8 cellular contexts compared by ENCODE assay signal in genomic region chr1:6359568-6360496, GRCh38. TPM values are rescaled to one million over a fixed set of nuclear protein-coding genes. Genes with fewer than 3 reads are reported as not detected.
DNase-seq lines count a peak whose midpoint lies in the region; ATAC-seq and TF ChIP-seq lines count a peak whose summit lies in the region.

No MANE protein-coding gene starts in this region.

- in situ Hi-C loops in IMR-90 (cut with MboI; ENCODE audit: low sequenced_read_pairs), result loop anchor here (5.0 kb wide), 1 partner anchor 42 kb away; no protein-coding TSS in a partner anchor

- H2AK9ac ChIP-seq in IMR-90 (replicated peaks; ENCODE audit: low read depth, low read length, poor library complexity), result peak overlapping the region; percentile 84

- H3K9ac ChIP-seq in IMR-90 (ENCODE audit: low read depth, low read length) (peak overlapping the region; percentile 34), neural cell (ENCODE audit: low read length) (peak overlapping the region; percentile 54)

- H3K4me2 ChIP-seq in IMR-90 (ENCODE audit: low read depth, low read length) (peak overlapping the region; percentile 25), neural cell (ENCODE audit: low read length) (no peak overlapping the region)

- TF ChIP-seq POLR2A in IMR-90 (IDR thresholded peaks at IDR 0.05; ENCODE audit: low read depth, low read length) (no peak), erythroblast (IDR thresholded peaks at IDR 0.05; ENCODE audit: low read length) (peak; percentile 76)

- H3K14ac ChIP-seq in IMR-90 (replicated peaks; ENCODE audit: low read depth, low read length), result 0 out of 2 replicates have a peak overlapping the region, but pooled peaks have one; percentile 36

- H3K23ac ChIP-seq in IMR-90 (ENCODE audit: low read depth, low read length), result no peak overlapping the region

- TF ChIP-seq RAD21 in IMR-90 (IDR thresholded peaks at IDR 0.05; ENCODE audit: low read length) (no peak), neural cell (conservative IDR thresholded peaks at IDR 0.05) (no peak)

- dilution Hi-C loops in IMR-90 (cut with HindIII; ENCODE audit: low sequenced_read_pairs, unreplicated experiment), result no loop called here

- H3K27me3 ChIP-seq in IMR-90 (ENCODE audit: control insufficient read depth, insufficient read depth, low read length) (no peaks in the 10 kb centered on the region), neural cell (ENCODE audit: insufficient read depth, low read depth, low read length) (no peaks in the 10 kb centered on the region), upper lobe of right lung (no peaks in the 10 kb centered on the region)

- intact Hi-C loops in IMR-90 (cut with micrococcal nuclease) (loop anchor here (2.0 to 5.0 kb wide), 2 partner anchors 53 to 77 kb away; no protein-coding TSS in a partner anchor), upper lobe of right lung (cut with DNase I) (loop anchor here (5.0 kb wide), 1 partner anchor 42 kb away; no protein-coding TSS in a partner anchor)

- peaks cover 18% of the 10 kb centered on the region for H3K9me1 ChIP-seq in IMR-90 (ENCODE audit: insufficient read depth, low read length)

- no peak overlapping the region; the same call in 1 of the 2 replicates for H3K56ac ChIP-seq in IMR-90 (ENCODE audit: extremely low read depth, insufficient read depth, low read length)

- peaks cover 18% of the 10 kb centered on the region for H3K79me2 ChIP-seq in neural cell (replicated peaks; ENCODE audit: insufficient read depth, low read length)

- H3K18ac ChIP-seq in IMR-90 (ENCODE audit: low read depth, low read length), result peak overlapping the region; percentile 40

- peak overlapping the region; percentile 12 to 66; a peak in 2 of 4 replicates for H4K8ac ChIP-seq in IMR-90 (ENCODE audit: low read depth in 2 of 2, low read length in 2 of 2)

- ATAC-seq in GM21423 (IDR thresholded peaks at IDR 0.05; ENCODE audit: unreplicated experiment) (peak; percentile 86), IMR-90 (ENCODE audit: low read depth) (peak; percentile 82), upper lobe of right lung (peak; percentile 91)

- TF ChIP-seq EP300 in neural cell (conservative IDR thresholded peaks at IDR 0.05; ENCODE audit: poor library complexity, severe bottlenecking), result no peak

- DNase-seq in DMS79 (lab: John Stamatoyannopoulos, UW), result peak; percentile 25
- peak; percentile 88 for DNase-seq in IMR-90
- DNase-seq in activated CD4-positive, alpha-beta T cell treated with anti-CD3 and anti-CD28 coated beads, Interleukin-2, amount 50 U/mL, for 4 hours, result peak; percentile 31 to 50
- peak; percentile 90 to 93 for DNase-seq in erythroblast (lab: John Stamatoyannopoulos, UW)
- peak; percentile 89 for DNase-seq in upper lobe of right lung
- DNase-seq in COR-L47 (lab: John Stamatoyannopoulos, UW), result no peak

- H3K4ac ChIP-seq in IMR-90 (ENCODE audit: low read depth, low read length), result peak overlapping the region; percentile 70

- H3K9me3 ChIP-seq in IMR-90 (ENCODE audit: control insufficient read depth, insufficient read depth, low read length), result no peaks in the 10 kb centered on the region
- H3K9me3 ChIP-seq in neural cell (ENCODE audit: low read length), result no peaks in the 10 kb centered on the region
- H3K9me3 ChIP-seq in upper lobe of right lung, result no peaks in the 10 kb centered on the region

- peak overlapping the region; percentile 73; the same call in 1 of the 2 replicates for H2AK5ac ChIP-seq in IMR-90 (ENCODE audit: low read depth, low read length)

- H4K5ac ChIP-seq in IMR-90 (ENCODE audit: low read depth, low read length), result peak overlapping the region; percentile 78

- no peaks in the 10 kb centered on the region for H3K36me3 ChIP-seq in IMR-90 (ENCODE audit: control insufficient read depth, insufficient read depth, low read length)
- no peaks in the 10 kb centered on the region for H3K36me3 ChIP-seq in neural cell (ENCODE audit: insufficient read depth, low read length)
- H3K36me3 ChIP-seq in upper lobe of right lung, result no peaks in the 10 kb centered on the region

- H3K9me2 ChIP-seq in neural cell (ENCODE audit: insufficient read depth, low read length), result no peaks in the 10 kb centered on the region

- CTCF ChIA-PET in IMR-90 (lab: Yijun Ruan, JAX), result no interaction called here

- H2AFZ ChIP-seq in IMR-90 (replicated peaks; ENCODE audit: low read length, poor library complexity) (peak overlapping the region; percentile 85), neural cell (ENCODE audit: low read depth, low read length) (no peak overlapping the region)

- TF ChIP-seq CTCF in IMR-90 (conservative IDR thresholded peaks at IDR 0.05; ENCODE audit: low read depth, low read length), result 0 out of 2 replicates have a peak, but pooled peaks have one; percentile 15
- no peak for TF ChIP-seq CTCF in neural cell (IDR thresholded peaks at IDR 0.05; ENCODE audit: poor library complexity, severe bottlenecking)
- TF ChIP-seq CTCF in upper lobe of right lung (IDR thresholded peaks at IDR 0.05), result peak; percentile 5

- H2BK20ac ChIP-seq in IMR-90 (ENCODE audit: low read depth, low read length), result no peak overlapping the region

- no TSS peak for BruUV-seq in IMR-90 (replicated peaks; lab: Mats Ljungman, UMichigan)

- peaks cover 22% of the 10 kb centered on the region for H3K4me1 ChIP-seq in IMR-90 (ENCODE audit: control insufficient read depth, insufficient read depth, low read length)
- H3K4me1 ChIP-seq in upper lobe of right lung, result peaks cover 30% of the 10 kb centered on the region

- peak overlapping the region; percentile 72 for H3K27ac ChIP-seq in IMR-90 (ENCODE audit: insufficient read depth, low read length)
- H3K27ac ChIP-seq in neural cell (ENCODE audit: low read length), result peak overlapping the region; percentile 67
- H3K27ac ChIP-seq in upper lobe of right lung, result peak overlapping the region; percentile 91

- H4K20me1 ChIP-seq in IMR-90 (ENCODE audit: insufficient read depth, low read length) (peaks cover 6% of the 10 kb centered on the region; the same call in 1 of the 2 replicates), neural cell (ENCODE audit: insufficient read depth) (peaks cover 6% of the 10 kb centered on the region)

- H4K91ac ChIP-seq in IMR-90 (ENCODE audit: insufficient read depth, low read depth, low read length), result peak overlapping the region; percentile 43

- POLR2A ChIA-PET in IMR-90 (lab: Charles Lee; ENCODE audit: unreplicated experiment), result no interaction called here

- peak overlapping the region; percentile 38 for H2BK5ac ChIP-seq in IMR-90 (ENCODE audit: low read depth, low read length, poor library complexity, severe bottlenecking)

- peaks cover 36 to 48% of the 10 kb centered on the region in 2 experiments for H3K79me1 ChIP-seq in IMR-90 (ENCODE audit: low read depth in 1 of 2, low read length in 2 of 2)

- 87% methylated on average over 3 of the region's 17 CpGs; no CpG with 5 or more reads in 1 of the 2 experiments for WGBS in IMR-90 (ENCODE audit: extremely low coverage in 2 of 2, insufficient read length in 1 of 2), 2 experiments

- peak overlapping the region; percentile 42; the same call in 1 of the 2 replicates for H2BK120ac ChIP-seq in IMR-90 (ENCODE audit: low read depth, low read length)

- H3F3A ChIP-seq in neural cell (ENCODE audit: insufficient read depth, low read length, poor library complexity, severe bottlenecking), result no peaks in the 10 kb centered on the region

- 0 out of 3 replicates have a peak overlapping the region, but pooled peaks have one; percentile 39 for H2BK15ac ChIP-seq in IMR-90 (ENCODE audit: low read depth, low read length)

- H3K4me3 ChIP-seq in IMR-90 (ENCODE audit: insufficient read depth, low read depth, low read length) (no peak overlapping the region), neural cell (ENCODE audit: low read length) (peak overlapping the region; percentile 51), upper lobe of right lung (peak overlapping the region; percentile 8)

TF ChIP-seq in IMR-90, 13 proteins besides CTCF, POLR2A, EP300 and RAD21:
- TF ChIP-seq FOS (IDR thresholded peaks at IDR 0.05; ENCODE audit: low read depth, low read length) (no peak), MXI1 (IDR thresholded peaks at IDR 0.05; ENCODE audit: borderline replicate concordance, low read depth, low read length) (peak; percentile 65; the same call in 1 of the 2 replicates), CEBPB (IDR thresholded peaks at IDR 0.05; ENCODE audit: low read depth, low read length) (peak; percentile 72), MAZ (IDR thresholded peaks at IDR 0.05; ENCODE audit: borderline replicate concordance, low read depth, low read length) (peak; percentile 91; the same call in 1 of the 2 replicates)

TF ChIP-seq in neural cell, 6 proteins besides CTCF, POLR2A, EP300 and RAD21 (continues in another document):
- TF ChIP-seq POLR2AphosphoS5 (IDR thresholded peaks at IDR 0.05), result no peak
- TF ChIP-seq TAF1 (IDR thresholded peaks at IDR 0.05; ENCODE audit: low read depth), result no peak
- no peak for TF ChIP-seq EZH2 (IDR thresholded peaks at IDR 0.05; ENCODE audit: borderline replicate concordance, insufficient read depth, low read length, poor library complexity, severe bottlenecking)
- TF ChIP-seq MXI1 (conservative IDR thresholded peaks at IDR 0.05; ENCODE audit: poor library complexity, severe bottlenecking), result no peak

RNA-seq across cellular contexts. Expression of gene ACOT7, which starts 33.7 kb away (rescaled TPM):
- total RNA-seq in IMR-90 (2012; rRNA removed) (48.9 and 51.6 TPM in 2 replicates), upper lobe of right lung (22.8 TPM)
- polyA plus RNA-seq in IMR-90 (2012; rRNA removed) (242 and 271 TPM in 2 replicates), neural cell (101 TPM in 2 replicates)
- polyA plus RNA-seq in IMR-90 (2012; cell fraction: cytosol; rRNA removed), result 291 and 311 TPM in 2 replicates
- polyA plus RNA-seq in IMR-90 (2012; cell fraction: nucleus; rRNA removed; ENCODE audit: low replicate concordance), result 66.2 and 158 TPM in 2 replicates
- polyA minus RNA-seq in neural cell, result 60.1 and 74.8 TPM in 2 replicates

RNA-seq across cellular contexts. Expression of gene HES2, which starts 59.9 kb away (rescaled TPM):
- total RNA-seq in IMR-90 (2012; rRNA removed) (not detected in 2 replicates), upper lobe of right lung (5.7 TPM)
- polyA plus RNA-seq in IMR-90 (2012; rRNA removed) (not detected in 2 replicates), neural cell (not detected in 2 replicates)
- polyA plus RNA-seq in IMR-90 (2012; cell fraction: cytosol; rRNA removed), result 0.01 TPM in 1 of 2 replicates, not detected in the other
- 0.03 and 0.08 TPM in 2 replicates for polyA plus RNA-seq in IMR-90 (2012; cell fraction: nucleus; rRNA removed; ENCODE audit: low replicate concordance)
- not detected in 2 replicates for polyA minus RNA-seq in neural cell
